1 cellular context compared by ENCODE assay signal in the genomic region with DNA sequence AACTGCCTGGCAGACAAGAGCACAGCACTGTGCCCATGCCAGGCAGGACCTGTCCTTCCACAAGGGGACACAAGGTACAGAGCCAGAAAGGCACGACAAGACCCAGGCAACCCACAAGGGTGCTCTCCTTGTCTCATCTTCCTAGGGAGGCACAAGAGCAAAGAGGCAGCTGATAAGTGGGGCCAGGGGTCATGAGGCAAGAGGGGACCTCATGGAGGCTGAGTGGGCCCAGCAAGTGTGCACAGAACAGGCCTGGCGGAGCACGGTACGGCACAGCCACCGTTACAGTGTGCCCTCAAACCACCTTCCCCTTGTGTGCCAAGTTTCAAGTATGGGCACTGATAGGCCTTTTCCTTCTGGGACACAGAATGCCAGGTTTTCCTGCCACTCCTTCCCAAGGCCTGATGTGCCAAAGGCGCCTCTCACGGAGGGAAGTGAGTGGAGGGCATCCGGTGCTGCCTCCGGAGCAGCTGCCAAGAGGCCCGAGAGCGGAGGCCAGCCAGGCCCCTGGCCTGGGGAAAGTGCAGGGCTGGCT.
TF ChIP-seq lines count a peak whose summit lies in the region.

No MANE protein-coding gene starts in this region.

TF ChIP-seq in H1, 55 proteins besides CTCF, POLR2A, EP300 and RAD21:
- no peak for TF ChIP-seq EGR1 (IDR thresholded peaks at IDR 0.05; ENCODE audit: borderline replicate concordance, low read depth, low read length)
- TF ChIP-seq JUN (IDR thresholded peaks at IDR 0.05; ENCODE audit: low read depth, low read length) = no peak
- TF ChIP-seq TAF1 (IDR thresholded peaks at IDR 0.05; ENCODE audit: low read depth, low read length) = no peak
- no peak for TF ChIP-seq SRF (IDR thresholded peaks at IDR 0.05; ENCODE audit: low read depth, low read length)
- TF ChIP-seq TCF12 (IDR thresholded peaks at IDR 0.05; ENCODE audit: low read depth, low read length) = no peak
- TF ChIP-seq CTBP2 (IDR thresholded peaks at IDR 0.05; ENCODE audit: borderline replicate concordance, insufficient read depth, insufficient read length, low read length) = no peak
- TF ChIP-seq POLR2AphosphoS5 (IDR thresholded peaks at IDR 0.05; ENCODE audit: low read depth, low read length) = no peak
- TF ChIP-seq MAFK (IDR thresholded peaks at IDR 0.05; ENCODE audit: low read depth, low read length) = no peak
- TF ChIP-seq, protein P1, sequence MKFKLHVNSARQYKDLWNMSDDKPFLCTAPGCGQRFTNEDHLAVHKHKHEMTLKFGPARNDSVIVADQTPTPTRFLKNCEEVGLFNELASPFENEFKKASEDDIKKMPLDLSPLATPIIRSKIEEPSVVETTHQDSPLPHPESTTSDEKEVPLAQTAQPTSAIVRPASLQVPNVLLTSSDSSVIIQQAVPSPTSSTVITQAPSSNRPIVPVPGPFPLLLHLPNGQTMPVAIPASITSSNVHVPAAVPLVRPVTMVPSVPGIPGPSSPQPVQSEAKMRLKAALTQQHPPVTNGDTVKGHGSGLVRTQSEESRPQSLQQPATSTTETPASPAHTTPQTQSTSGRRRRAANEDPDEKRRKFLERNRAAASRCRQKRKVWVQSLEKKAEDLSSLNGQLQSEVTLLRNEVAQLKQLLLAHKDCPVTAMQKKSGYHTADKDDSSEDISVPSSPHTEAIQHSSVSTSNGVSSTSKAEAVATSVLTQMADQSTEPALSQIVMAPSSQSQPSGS (IDR thresholded peaks at IDR 0.05; ENCODE audit: low read length) = no peak
- no peak for TF ChIP-seq RFX5 (IDR thresholded peaks at IDR 0.05; ENCODE audit: borderline replicate concordance, low read depth, low read length)
TF ChIP-seq in H1: peak in this region for 0.
